ENCODE assay signal across 1 cellular context in genomic region chr5:139636975-139637408, GRCh38.
TF ChIP-seq lines count a peak whose summit lies in the region.

No MANE protein-coding gene starts in this region.

TF ChIP-seq in K562, 482 proteins besides CTCF, POLR2A, EP300 and RAD21 (continued from another document and continues in another):
- TF ChIP-seq RERE (CRISPR knock-in tag; IDR thresholded peaks at IDR 0.05; ENCODE audit: borderline replicate concordance) (no peak), RFX5 (IDR thresholded peaks at IDR 0.05; ENCODE audit: low read depth, low read length) (no peak), HMBOX1 (IDR thresholded peaks at IDR 0.05) (no peak), MCM7 (IDR thresholded peaks at IDR 0.05) (no peak), ZBTB40 (IDR thresholded peaks at IDR 0.05) (no peak), ZBTB40 (CRISPR knock-in tag; IDR thresholded peaks at IDR 0.05) (no peak), CREBBP (IDR thresholded peaks at IDR 0.05; ENCODE audit: low read depth, low read length) (no peak), BRD4 (IDR thresholded peaks at IDR 0.05) (no peak), ZNF318 (IDR thresholded peaks at IDR 0.05; ENCODE audit: borderline replicate concordance in 1 of 2, low read depth in 1 of 2) (0 out of 4 replicates have a peak, but pooled peaks of 1 of the 2 experiments have one; percentile 21), CLOCK (CRISPR knock-in tag; IDR thresholded peaks at IDR 0.05; ENCODE audit: borderline replicate concordance) (no peak), ZNF24 (IDR thresholded peaks at IDR 0.05) (no peak), FOXA1 (IDR thresholded peaks at IDR 0.05; ENCODE audit: borderline replicate concordance) (no peak), STAG1 (CRISPR knock-in tag; IDR thresholded peaks at IDR 0.05; ENCODE audit: borderline replicate concordance) (no peak), YBX1 (IDR thresholded peaks at IDR 0.05) (no peak), NBN (IDR thresholded peaks at IDR 0.05; ENCODE audit: low read depth) (0 out of 2 replicates have a peak, but pooled peaks have one; percentile 18), LEF1 (IDR thresholded peaks at IDR 0.05) (0 out of 2 replicates have a peak, but pooled peaks have one; percentile 33), KLF13 (tag; IDR thresholded peaks at IDR 0.05; ENCODE audit: borderline replicate concordance, low read depth) (no peak), ZNF239 (CRISPR knock-in tag; IDR thresholded peaks at IDR 0.05) (no peak), JUND (IDR thresholded peaks at IDR 0.05; ENCODE audit: borderline replicate concordance, low read depth, low read length) (peak; percentile 78), JUND (tag; IDR thresholded peaks at IDR 0.05; ENCODE audit: borderline replicate concordance, low read depth, low read length) (peak; percentile 85; the same call in 2 of the 3 replicates), SMARCA5 (IDR thresholded peaks at IDR 0.05) (0 out of 2 replicates have a peak, but pooled peaks have one; percentile 28), ZNF398 (CRISPR knock-in tag; IDR thresholded peaks at IDR 0.05) (no peak)
